18 cellular contexts compared by ENCODE assay signal in the genomic region with DNA sequence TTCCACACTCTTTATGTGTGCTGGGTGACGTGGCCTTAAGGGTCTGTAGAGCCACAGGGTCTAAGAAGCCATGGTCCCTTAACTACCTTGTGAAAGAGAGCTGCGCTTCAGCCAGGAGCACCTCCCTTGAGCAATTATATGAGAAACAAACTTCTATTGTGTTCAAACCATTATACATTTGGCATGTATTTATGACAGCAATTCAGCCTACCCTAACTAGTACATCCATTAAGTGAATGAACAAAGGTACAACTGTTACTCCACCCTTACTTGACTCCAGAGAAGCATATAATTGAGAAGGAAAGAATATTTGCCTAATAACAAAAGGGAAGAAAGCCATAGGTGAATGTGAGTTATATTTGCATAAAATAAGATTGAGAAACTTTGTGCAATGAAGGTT.
"Had no signal": no experiment of that assay in that cellular context is flagged by ENCODE, and none has a peak within 500 bp of the region (broad histone marks: within the 10 kb centered on the region; RNA-seq: fewer than 3 reads in every experiment).

No MANE protein-coding gene starts in this region.

- H3K27ac ChIP-seq: epithelial cell of prostate, foreskin keratinocyte, hepatocyte, left ventricle myocardium inferior, thoracic aorta, upper lobe of right lung had no signal

- H3K4me1 ChIP-seq: left ventricle myocardium inferior, upper lobe of right lung had no signal

- H3K9me3 ChIP-seq: thoracic aorta, upper lobe of right lung had no signal

- H2AFZ ChIP-seq: hepatocyte had no signal

- H3K36me3 ChIP-seq: left ventricle myocardium inferior, thoracic aorta, upper lobe of right lung had no signal

- H3K4me2 ChIP-seq: hepatocyte, smooth muscle cell had no signal

- DNase-seq: activated B cell treated with CpG ODN at 0.5 μM for 24 hours; activated effector memory CD4-positive, alpha-beta T cell treated with Interleukin-2 at 50 U/mL for 16 hours; activated naive CD4-positive, alpha-beta T cell treated with anti-CD3 and anti-CD28 coated beads, Interleukin-2, amount 10 ng/mL, durations not matched to agents 7 days and 5 days; activated naive CD8-positive, alpha-beta T cell treated with anti-CD3 and anti-CD28 coated beads, Interleukin-2, amount 50 U/mL, for 24 hours; cortex of kidney; endodermal cell; glutamatergic neuron; immature natural killer cell; kidney glomerular epithelial cell; left ventricle myocardium inferior; naive thymus-derived CD8-positive, alpha-beta T cell; T-helper 17 cell; upper lobe of right lung had no signal

- H3K4me3 ChIP-seq: hepatocyte, left ventricle myocardium inferior, smooth muscle cell, thoracic aorta, upper lobe of right lung had no signal

- H3K27me3 ChIP-seq: foreskin keratinocyte, hepatocyte, upper lobe of right lung had no signal

- H3K79me2 ChIP-seq: hepatocyte had no signal
